ENCODE assay signal across 1 cellular context in the genomic region with DNA sequence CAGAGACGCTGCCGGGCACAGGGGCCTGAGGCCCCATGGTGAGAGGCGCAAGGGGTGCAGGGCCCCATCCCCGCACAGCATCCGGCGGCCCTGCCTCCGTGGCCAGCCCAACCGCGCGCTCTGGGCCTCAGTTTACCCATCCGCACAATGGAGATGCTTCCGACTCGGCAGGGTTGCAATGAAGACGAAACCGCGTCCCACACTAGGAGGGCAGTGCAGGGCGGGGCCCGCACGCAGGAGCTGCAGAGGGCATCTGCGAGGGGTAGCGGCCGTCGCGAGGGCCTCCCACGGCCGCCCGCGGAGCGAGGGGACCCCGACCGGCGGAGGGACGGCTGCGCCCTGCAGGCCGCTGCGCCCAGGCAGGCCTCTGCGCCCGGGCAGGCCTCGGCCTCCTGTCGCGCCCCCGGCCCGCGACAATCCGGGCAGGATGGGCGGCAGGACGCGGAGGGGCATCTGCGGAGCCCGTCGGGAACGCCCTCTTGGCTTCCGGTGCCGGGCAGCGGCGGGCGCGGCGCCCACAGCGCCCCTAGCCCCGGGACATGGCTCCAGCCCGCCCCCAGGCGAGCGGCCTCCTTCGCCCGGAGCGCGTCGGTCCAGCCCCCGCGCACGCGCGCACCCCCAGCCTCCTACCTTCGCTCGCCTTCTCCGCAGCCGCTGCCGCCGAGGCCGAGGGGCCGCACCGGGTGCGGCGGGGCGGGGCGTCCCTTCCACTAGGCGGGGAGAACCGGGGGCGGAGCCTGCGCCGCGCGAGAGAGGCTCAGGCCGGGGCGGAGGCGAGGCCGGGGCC.
TF ChIP-seq lines count a peak whose summit lies in the region.

No MANE protein-coding gene starts in this region.

TF ChIP-seq in HepG2, 621 proteins besides CTCF, POLR2A, EP300 and RAD21 (continued from another document and continues in another):
- no peak for TF ChIP-seq CBX2 (IDR thresholded peaks at IDR 0.05; ENCODE audit: low read depth, low read length)
- no peak for TF ChIP-seq CBX2 (CRISPR knock-in tag; IDR thresholded peaks at IDR 0.05; ENCODE audit: low read depth)
- TF ChIP-seq NAIF1 (CRISPR knock-in tag; IDR thresholded peaks at IDR 0.05; ENCODE audit: borderline replicate concordance), result no peak
- TF ChIP-seq, protein P1, sequence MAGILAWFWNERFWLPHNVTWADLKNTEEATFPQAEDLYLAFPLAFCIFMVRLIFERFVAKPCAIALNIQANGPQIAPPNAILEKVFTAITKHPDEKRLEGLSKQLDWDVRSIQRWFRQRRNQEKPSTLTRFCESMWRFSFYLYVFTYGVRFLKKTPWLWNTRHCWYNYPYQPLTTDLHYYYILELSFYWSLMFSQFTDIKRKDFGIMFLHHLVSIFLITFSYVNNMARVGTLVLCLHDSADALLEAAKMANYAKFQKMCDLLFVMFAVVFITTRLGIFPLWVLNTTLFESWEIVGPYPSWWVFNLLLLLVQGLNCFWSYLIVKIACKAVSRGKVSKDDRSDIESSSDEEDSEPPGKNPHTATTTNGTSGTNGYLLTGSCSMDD (CRISPR knock-in tag; IDR thresholded peaks at IDR 0.05), result no peak
- 0 out of 2 replicates have a peak, but pooled peaks have one; percentile 62 for TF ChIP-seq ZNF329 (CRISPR knock-in tag; IDR thresholded peaks at IDR 0.05; ENCODE audit: low read depth)
- TF ChIP-seq, protein P2, sequence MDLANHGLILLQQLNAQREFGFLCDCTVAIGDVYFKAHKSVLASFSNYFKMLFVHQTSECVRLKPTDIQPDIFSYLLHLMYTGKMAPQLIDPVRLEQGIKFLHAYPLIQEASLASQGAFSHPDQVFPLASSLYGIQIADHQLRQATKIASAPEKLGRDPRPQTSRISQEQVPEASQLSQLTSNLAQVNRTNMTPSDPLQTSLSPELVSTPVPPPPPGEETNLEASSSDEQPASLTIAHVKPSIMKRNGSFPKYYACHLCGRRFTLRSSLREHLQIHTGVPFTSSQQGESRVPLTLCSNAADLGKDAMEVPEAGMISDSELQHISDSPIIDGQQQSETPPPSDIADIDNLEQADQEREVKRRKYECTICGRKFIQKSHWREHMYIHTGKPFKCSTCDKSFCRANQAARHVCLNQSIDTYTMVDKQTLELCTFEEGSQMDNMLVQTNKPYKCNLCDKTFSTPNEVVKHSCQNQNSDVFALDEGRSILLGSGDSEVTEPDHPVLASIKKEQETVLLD (CRISPR knock-in tag; IDR thresholded peaks at IDR 0.05; ENCODE audit: low read depth), result peak; percentile 97
- no peak for TF ChIP-seq FOXK1 (CRISPR knock-in tag; IDR thresholded peaks at IDR 0.05; ENCODE audit: borderline replicate concordance, low read depth)
- no peak for TF ChIP-seq BRCA1 (CRISPR knock-in tag; IDR thresholded peaks at IDR 0.05)
- TF ChIP-seq ZNF772 (CRISPR knock-in tag; IDR thresholded peaks at IDR 0.05), result peak; percentile 10; the same call in 1 of the 2 replicates
- no peak for TF ChIP-seq ZNF644 (CRISPR knock-in tag; IDR thresholded peaks at IDR 0.05; ENCODE audit: low read depth)
- no peak for TF ChIP-seq SYNCRIP (IDR thresholded peaks at IDR 0.05; ENCODE audit: insufficient read depth, low read depth, low read length)
- TF ChIP-seq ZNF788 (CRISPR knock-in tag; IDR thresholded peaks at IDR 0.05; ENCODE audit: borderline replicate concordance), result peak; percentile 30; the same call in 1 of the 2 replicates
- TF ChIP-seq ZNF317 (CRISPR knock-in tag; IDR thresholded peaks at IDR 0.05), result no peak
- TF ChIP-seq TCF7L2 (IDR thresholded peaks at IDR 0.05; ENCODE audit: low read depth, low read length), result no peak
- peak; percentile 58; the same call in 1 of the 2 replicates for TF ChIP-seq ZNF430 (CRISPR knock-in tag; IDR thresholded peaks at IDR 0.05)
- TF ChIP-seq SRSF1 (optimal IDR thresholded peaks at IDR 0.05; ENCODE audit: low read depth, low read length), result no peak
- peak; percentile 32; the same call in 1 of the 2 replicates for TF ChIP-seq HOXA3 (CRISPR knock-in tag; IDR thresholded peaks at IDR 0.05)
- TF ChIP-seq MEIS2 (CRISPR knock-in tag; IDR thresholded peaks at IDR 0.05), result peak; percentile 19; the same call in 1 of the 2 replicates
- TF ChIP-seq, protein P3, sequence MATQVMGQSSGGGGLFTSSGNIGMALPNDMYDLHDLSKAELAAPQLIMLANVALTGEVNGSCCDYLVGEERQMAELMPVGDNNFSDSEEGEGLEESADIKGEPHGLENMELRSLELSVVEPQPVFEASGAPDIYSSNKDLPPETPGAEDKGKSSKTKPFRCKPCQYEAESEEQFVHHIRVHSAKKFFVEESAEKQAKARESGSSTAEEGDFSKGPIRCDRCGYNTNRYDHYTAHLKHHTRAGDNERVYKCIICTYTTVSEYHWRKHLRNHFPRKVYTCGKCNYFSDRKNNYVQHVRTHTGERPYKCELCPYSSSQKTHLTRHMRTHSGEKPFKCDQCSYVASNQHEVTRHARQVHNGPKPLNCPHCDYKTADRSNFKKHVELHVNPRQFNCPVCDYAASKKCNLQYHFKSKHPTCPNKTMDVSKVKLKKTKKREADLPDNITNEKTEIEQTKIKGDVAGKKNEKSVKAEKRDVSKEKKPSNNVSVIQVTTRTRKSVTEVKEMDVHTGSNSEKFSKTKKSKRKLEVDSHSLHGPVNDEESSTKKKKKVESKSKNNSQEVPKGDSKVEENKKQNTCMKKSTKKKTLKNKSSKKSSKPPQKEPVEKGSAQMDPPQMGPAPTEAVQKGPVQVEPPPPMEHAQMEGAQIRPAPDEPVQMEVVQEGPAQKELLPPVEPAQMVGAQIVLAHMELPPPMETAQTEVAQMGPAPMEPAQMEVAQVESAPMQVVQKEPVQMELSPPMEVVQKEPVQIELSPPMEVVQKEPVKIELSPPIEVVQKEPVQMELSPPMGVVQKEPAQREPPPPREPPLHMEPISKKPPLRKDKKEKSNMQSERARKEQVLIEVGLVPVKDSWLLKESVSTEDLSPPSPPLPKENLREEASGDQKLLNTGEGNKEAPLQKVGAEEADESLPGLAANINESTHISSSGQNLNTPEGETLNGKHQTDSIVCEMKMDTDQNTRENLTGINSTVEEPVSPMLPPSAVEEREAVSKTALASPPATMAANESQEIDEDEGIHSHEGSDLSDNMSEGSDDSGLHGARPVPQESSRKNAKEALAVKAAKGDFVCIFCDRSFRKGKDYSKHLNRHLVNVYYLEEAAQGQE (IDR thresholded peaks at IDR 0.05; ENCODE audit: borderline replicate concordance in 1 of 2, low read depth in 1 of 2, low read length in 2 of 2), result no peak
- TF ChIP-seq PCBP1 (IDR thresholded peaks at IDR 0.05; ENCODE audit: borderline replicate concordance, low read depth, low read length), result no peak
- TF ChIP-seq ZNF746 (CRISPR knock-in tag; IDR thresholded peaks at IDR 0.05), result no peak
- peak; percentile 35; the same call in 1 of the 2 replicates for TF ChIP-seq ETV5 (CRISPR knock-in tag; IDR thresholded peaks at IDR 0.05; ENCODE audit: borderline replicate concordance)
- peak; percentile 70 for TF ChIP-seq SPEN (CRISPR knock-in tag; IDR thresholded peaks at IDR 0.05; ENCODE audit: low read depth)
- TF ChIP-seq THAP11 (CRISPR knock-in tag; IDR thresholded peaks at IDR 0.05), result peak; percentile 69
- TF ChIP-seq CHCHD3 (CRISPR knock-in tag; IDR thresholded peaks at IDR 0.05), result no peak
- no peak for TF ChIP-seq ZNF33A (CRISPR knock-in tag; IDR thresholded peaks at IDR 0.05; ENCODE audit: borderline replicate concordance)
- peak; percentile 88; the same call in 1 of the 2 replicates for TF ChIP-seq ZNF558 (CRISPR knock-in tag; IDR thresholded peaks at IDR 0.05; ENCODE audit: borderline replicate concordance)
- TF ChIP-seq ZNF703 (CRISPR knock-in tag; IDR thresholded peaks at IDR 0.05; ENCODE audit: borderline replicate concordance), result no peak
- peak; percentile 91 for TF ChIP-seq ZFY (CRISPR knock-in tag; IDR thresholded peaks at IDR 0.05)
- TF ChIP-seq MAF1 (CRISPR knock-in tag; IDR thresholded peaks at IDR 0.05; ENCODE audit: borderline replicate concordance), result no peak
- no peak for TF ChIP-seq RFXANK (CRISPR knock-in tag; IDR thresholded peaks at IDR 0.05)
- TF ChIP-seq ZNF672 (CRISPR knock-in tag; IDR thresholded peaks at IDR 0.05), result no peak
- no peak for TF ChIP-seq CBFB (CRISPR knock-in tag; IDR thresholded peaks at IDR 0.05)
- TF ChIP-seq, protein P4, sequence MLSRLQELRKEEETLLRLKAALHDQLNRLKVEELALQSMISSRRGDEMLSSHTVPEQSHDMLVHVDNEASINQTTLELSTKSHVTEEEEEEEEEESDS (CRISPR knock-in tag; IDR thresholded peaks at IDR 0.05; ENCODE audit: borderline replicate concordance), result no peak
- TF ChIP-seq, protein P5, sequence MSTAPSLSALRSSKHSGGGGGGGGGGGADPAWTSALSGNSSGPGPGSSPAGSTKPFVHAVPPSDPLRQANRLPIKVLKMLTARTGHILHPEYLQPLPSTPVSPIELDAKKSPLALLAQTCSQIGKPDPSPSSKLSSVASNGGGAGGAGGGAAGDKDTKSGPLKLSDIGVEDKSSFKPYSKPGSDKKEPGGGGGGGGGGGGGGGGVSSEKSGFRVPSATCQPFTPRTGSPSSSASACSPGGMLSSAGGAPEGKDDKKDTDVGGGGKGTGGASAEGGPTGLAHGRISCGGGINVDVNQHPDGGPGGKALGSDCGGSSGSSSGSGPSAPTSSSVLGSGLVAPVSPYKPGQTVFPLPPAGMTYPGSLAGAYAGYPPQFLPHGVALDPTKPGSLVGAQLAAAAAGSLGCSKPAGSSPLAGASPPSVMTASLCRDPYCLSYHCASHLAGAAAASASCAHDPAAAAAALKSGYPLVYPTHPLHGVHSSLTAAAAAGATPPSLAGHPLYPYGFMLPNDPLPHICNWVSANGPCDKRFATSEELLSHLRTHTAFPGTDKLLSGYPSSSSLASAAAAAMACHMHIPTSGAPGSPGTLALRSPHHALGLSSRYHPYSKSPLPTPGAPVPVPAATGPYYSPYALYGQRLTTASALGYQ (CRISPR knock-in tag; IDR thresholded peaks at IDR 0.05), result no peak
- TF ChIP-seq MXD4 (CRISPR knock-in tag; IDR thresholded peaks at IDR 0.05), result no peak
- TF ChIP-seq ZNF180 (CRISPR knock-in tag; IDR thresholded peaks at IDR 0.05; ENCODE audit: borderline replicate concordance, low read depth), result no peak
- peak; percentile 40 for TF ChIP-seq PHF8 (CRISPR knock-in tag; IDR thresholded peaks at IDR 0.05)
- TF ChIP-seq HNRNPLL (IDR thresholded peaks at IDR 0.05; ENCODE audit: low read depth, low read length, poor library complexity, severe bottlenecking), result peak; percentile 63
- TF ChIP-seq ZNF605 (CRISPR knock-in tag; IDR thresholded peaks at IDR 0.05), result no peak
- TF ChIP-seq ZBTB42 (CRISPR knock-in tag; IDR thresholded peaks at IDR 0.05), result no peak
- TF ChIP-seq, protein P6, sequence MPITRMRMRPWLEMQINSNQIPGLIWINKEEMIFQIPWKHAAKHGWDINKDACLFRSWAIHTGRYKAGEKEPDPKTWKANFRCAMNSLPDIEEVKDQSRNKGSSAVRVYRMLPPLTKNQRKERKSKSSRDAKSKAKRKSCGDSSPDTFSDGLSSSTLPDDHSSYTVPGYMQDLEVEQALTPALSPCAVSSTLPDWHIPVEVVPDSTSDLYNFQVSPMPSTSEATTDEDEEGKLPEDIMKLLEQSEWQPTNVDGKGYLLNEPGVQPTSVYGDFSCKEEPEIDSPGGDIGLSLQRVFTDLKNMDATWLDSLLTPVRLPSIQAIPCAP (CRISPR knock-in tag; IDR thresholded peaks at IDR 0.05; ENCODE audit: low read depth), result no peak
- TF ChIP-seq, protein P7, sequence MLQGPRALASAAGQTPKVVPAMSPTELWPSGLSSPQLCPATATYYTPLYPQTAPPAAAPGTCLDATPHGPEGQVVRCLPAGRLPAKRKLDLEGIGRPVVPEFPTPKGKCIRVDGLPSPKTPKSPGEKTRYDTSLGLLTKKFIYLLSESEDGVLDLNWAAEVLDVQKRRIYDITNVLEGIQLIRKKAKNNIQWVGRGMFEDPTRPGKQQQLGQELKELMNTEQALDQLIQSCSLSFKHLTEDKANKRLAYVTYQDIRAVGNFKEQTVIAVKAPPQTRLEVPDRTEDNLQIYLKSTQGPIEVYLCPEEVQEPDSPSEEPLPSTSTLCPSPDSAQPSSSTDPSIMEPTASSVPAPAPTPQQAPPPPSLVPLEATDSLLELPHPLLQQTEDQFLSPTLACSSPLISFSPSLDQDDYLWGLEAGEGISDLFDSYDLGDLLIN (CRISPR knock-in tag; IDR thresholded peaks at IDR 0.05; ENCODE audit: borderline replicate concordance), result no peak
- TF ChIP-seq, protein P8, sequence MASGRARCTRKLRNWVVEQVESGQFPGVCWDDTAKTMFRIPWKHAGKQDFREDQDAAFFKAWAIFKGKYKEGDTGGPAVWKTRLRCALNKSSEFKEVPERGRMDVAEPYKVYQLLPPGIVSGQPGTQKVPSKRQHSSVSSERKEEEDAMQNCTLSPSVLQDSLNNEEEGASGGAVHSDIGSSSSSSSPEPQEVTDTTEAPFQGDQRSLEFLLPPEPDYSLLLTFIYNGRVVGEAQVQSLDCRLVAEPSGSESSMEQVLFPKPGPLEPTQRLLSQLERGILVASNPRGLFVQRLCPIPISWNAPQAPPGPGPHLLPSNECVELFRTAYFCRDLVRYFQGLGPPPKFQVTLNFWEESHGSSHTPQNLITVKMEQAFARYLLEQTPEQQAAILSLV (CRISPR knock-in tag; IDR thresholded peaks at IDR 0.05; ENCODE audit: borderline replicate concordance), result no peak
- TF ChIP-seq, protein P9, sequence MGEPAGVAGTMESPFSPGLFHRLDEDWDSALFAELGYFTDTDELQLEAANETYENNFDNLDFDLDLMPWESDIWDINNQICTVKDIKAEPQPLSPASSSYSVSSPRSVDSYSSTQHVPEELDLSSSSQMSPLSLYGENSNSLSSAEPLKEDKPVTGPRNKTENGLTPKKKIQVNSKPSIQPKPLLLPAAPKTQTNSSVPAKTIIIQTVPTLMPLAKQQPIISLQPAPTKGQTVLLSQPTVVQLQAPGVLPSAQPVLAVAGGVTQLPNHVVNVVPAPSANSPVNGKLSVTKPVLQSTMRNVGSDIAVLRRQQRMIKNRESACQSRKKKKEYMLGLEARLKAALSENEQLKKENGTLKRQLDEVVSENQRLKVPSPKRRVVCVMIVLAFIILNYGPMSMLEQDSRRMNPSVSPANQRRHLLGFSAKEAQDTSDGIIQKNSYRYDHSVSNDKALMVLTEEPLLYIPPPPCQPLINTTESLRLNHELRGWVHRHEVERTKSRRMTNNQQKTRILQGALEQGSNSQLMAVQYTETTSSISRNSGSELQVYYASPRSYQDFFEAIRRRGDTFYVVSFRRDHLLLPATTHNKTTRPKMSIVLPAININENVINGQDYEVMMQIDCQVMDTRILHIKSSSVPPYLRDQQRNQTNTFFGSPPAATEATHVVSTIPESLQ (CRISPR knock-in tag; conservative IDR thresholded peaks at IDR 0.05), result no peak
- TF ChIP-seq, protein P10, sequence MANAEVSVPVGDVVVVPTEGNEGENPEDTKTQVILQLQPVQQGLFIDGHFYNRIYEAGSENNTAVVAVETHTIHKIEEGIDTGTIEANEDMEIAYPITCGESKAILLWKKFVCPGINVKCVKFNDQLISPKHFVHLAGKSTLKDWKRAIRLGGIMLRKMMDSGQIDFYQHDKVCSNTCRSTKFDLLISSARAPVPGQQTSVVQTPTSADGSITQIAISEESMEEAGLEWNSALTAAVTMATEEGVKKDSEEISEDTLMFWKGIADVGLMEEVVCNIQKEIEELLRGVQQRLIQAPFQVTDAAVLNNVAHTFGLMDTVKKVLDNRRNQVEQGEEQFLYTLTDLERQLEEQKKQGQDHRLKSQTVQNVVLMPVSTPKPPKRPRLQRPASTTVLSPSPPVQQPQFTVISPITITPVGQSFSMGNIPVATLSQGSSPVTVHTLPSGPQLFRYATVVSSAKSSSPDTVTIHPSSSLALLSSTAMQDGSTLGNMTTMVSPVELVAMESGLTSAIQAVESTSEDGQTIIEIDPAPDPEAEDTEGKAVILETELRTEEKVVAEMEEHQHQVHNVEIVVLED (CRISPR knock-in tag; IDR thresholded peaks at IDR 0.05; ENCODE audit: borderline replicate concordance), result peak; percentile 42
- peak; percentile 86 for TF ChIP-seq ARNT2 (CRISPR knock-in tag; IDR thresholded peaks at IDR 0.05; ENCODE audit: low read depth)
- TF ChIP-seq MED1 (CRISPR knock-in tag; IDR thresholded peaks at IDR 0.05), result no peak
- peak; percentile 64; the same call in 1 of the 2 replicates for TF ChIP-seq ZNF34 (CRISPR knock-in tag; IDR thresholded peaks at IDR 0.05; ENCODE audit: borderline replicate concordance)
- no peak for TF ChIP-seq ZNF253 (CRISPR knock-in tag; IDR thresholded peaks at IDR 0.05; ENCODE audit: borderline replicate concordance)
- TF ChIP-seq ZNF572 (CRISPR knock-in tag; IDR thresholded peaks at IDR 0.05), result no peak
